20 cellular contexts compared by ENCODE assay signal in the genomic region with DNA sequence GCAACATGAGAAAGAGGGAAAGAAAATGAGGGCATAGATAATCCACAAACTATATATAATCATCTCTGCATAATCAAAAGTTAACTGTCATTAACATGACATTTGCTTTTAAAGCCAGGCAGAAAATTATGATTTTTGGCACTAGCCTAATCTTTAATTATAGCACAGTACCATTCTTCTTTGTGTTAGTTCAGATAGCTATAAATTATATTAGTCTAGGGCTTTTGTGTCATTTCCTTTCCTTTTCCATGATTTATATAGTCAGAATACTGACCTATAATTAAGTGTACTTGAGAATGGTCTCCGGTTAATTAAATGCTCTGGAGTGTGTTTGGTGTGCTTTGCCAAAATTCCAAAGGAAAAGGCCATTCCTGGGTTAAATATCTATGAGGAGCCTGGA.
DNase-seq lines count a peak whose midpoint lies in the region; ATAC-seq, FAIRE-seq and TF ChIP-seq lines count a peak whose summit lies in the region.
"Had no signal": no experiment of that assay in that cellular context is flagged by ENCODE, and none has a peak within 500 bp of the region (broad histone marks: within the 10 kb centered on the region; RNA-seq: fewer than 3 reads in every experiment).

No MANE protein-coding gene starts in this region.

- peak; percentile 43 for DNase-seq in NCI-H1417 treated with DMSO at 0.1 percent for 48 hours (lab: John Stamatoyannopoulos, UW)
- peak; percentile 38 for DNase-seq in endothelial cell of umbilical vein (ENCODE audit: low read depth, low spot score)
- DNase-seq in NCI-H524 treated with DMSO at 0.1 percent for 48 hours (lab: John Stamatoyannopoulos, UW) = no peak
- DNase-seq in natural killer cell = no peak
- DNase-seq: BE2C; CD4-positive, alpha-beta memory T cell; DMS153; DMS79 treated with DMSO at 0.1 percent for 48 hours; EL; GOT3; H9 had no signal

- H3K4me3 ChIP-seq in endothelial cell of umbilical vein (replicated peaks in 1 of 3; ENCODE audit: insufficient read depth in 1 of 3, low read depth in 1 of 3, low read length in 3 of 3) = no peak overlapping the region
- H3K4me3 ChIP-seq: A549 had no signal

- no peaks in the 10 kb centered on the region for H3K9me3 ChIP-seq in endothelial cell of umbilical vein (replicated peaks; ENCODE audit: control insufficient read depth, insufficient read depth, low read length)
- H3K9me3 ChIP-seq: A549, BE2C had no signal

- H3K27ac Mint-ChIP-seq in natural killer cell = no peak overlapping the region
- H3K27ac Mint-ChIP-seq: CD4-positive, alpha-beta memory T cell; H9 had no signal

- no peaks in the 10 kb centered on the region for H4K20me1 ChIP-seq in endothelial cell of umbilical vein (replicated peaks; ENCODE audit: control insufficient read depth, extremely low read depth, insufficient read depth, low read length)

- dilution Hi-C loops in endothelial cell of umbilical vein (cut with MboI; ENCODE audit: extremely low pct_ligation_motif_present, low sequenced_read_pairs) = no loop called here

- no peaks in the 10 kb centered on the region for H3K4me1 ChIP-seq in endothelial cell of umbilical vein (ENCODE audit: control insufficient read depth, extremely low read depth, insufficient read depth, low read length)
- H3K4me1 ChIP-seq: A549, BE2C had no signal

- H3K9me3 Mint-ChIP-seq in natural killer cell = peaks cover 0 to 2% of the 10 kb centered on the region in 2 donors
- H3K9me3 Mint-ChIP-seq: H9 had no signal

- no peak for TF ChIP-seq POLR2A in endothelial cell of umbilical vein (IDR thresholded peaks at IDR 0.05; ENCODE audit: low read depth, low read length)

- CTCF ChIA-PET in endothelial cell of umbilical vein (lab: Charles Lee) = no interaction called here

- H3K4me2 ChIP-seq in endothelial cell of umbilical vein (ENCODE audit: insufficient read depth, low read length) = no peak overlapping the region
- H3K4me2 ChIP-seq: A549 had no signal

- H3K9me1 ChIP-seq in endothelial cell of umbilical vein (replicated peaks; ENCODE audit: control insufficient read depth, extremely low read depth, insufficient read depth, low read length) = no peaks in the 10 kb centered on the region

- no peaks in the 10 kb centered on the region for H3K4me1 Mint-ChIP-seq in natural killer cell
- H3K4me1 Mint-ChIP-seq: CD4-positive, alpha-beta memory T cell; H9 had no signal

- no peak overlapping the region for H3K27ac ChIP-seq in endothelial cell of umbilical vein (ENCODE audit: insufficient read depth, low read depth, low read length)
- H3K27ac ChIP-seq: A549, C4-2B had no signal

- no peak for TF ChIP-seq EP300 in Ishikawa (IDR thresholded peaks at IDR 0.05; ENCODE audit: borderline replicate concordance)

- no peak for FAIRE-seq in endothelial cell of umbilical vein (lab: Jason Lieb, UNC)
- FAIRE-seq: A549, G401.6, GM12891, GM19239, HepG2, HTR-8/SVneo had no signal

- no peaks in the 10 kb centered on the region for H3K36me3 ChIP-seq in endothelial cell of umbilical vein (ENCODE audit: control insufficient read depth in 2 of 2, extremely low read depth in 1 of 2, insufficient read depth in 2 of 2, low read length in 2 of 2)
- H3K36me3 ChIP-seq: BE2C had no signal

- TF ChIP-seq RAD21 in Ishikawa (IDR thresholded peaks at IDR 0.05; ENCODE audit: low read depth) = no peak

- no peaks in the 10 kb centered on the region for H3K27me3 Mint-ChIP-seq in natural killer cell (ENCODE audit: low read depth in 2 of 2)
- H3K27me3 Mint-ChIP-seq: CD4-positive, alpha-beta memory T cell had no signal

- no peak overlapping the region for H2AFZ ChIP-seq in endothelial cell of umbilical vein (ENCODE audit: low read depth, low read length)

- no peaks in the 10 kb centered on the region for H3K27me3 ChIP-seq in endothelial cell of umbilical vein (ENCODE audit: control insufficient read depth in 2 of 2, insufficient read depth in 2 of 2, low read length in 2 of 2)
- H3K27me3 ChIP-seq: BE2C had no signal

- TF ChIP-seq CTCF in endothelial cell of umbilical vein (IDR thresholded peaks at IDR 0.05; ENCODE audit: extremely low read depth in 1 of 2, insufficient read depth in 1 of 2, low read depth in 1 of 2, low read length in 2 of 2) (no peak), natural killer cell (IDR thresholded peaks at IDR 0.05) (no peak)

- no peak for ATAC-seq in natural killer cell
- no peak for ATAC-seq in GM19035 (IDR thresholded peaks at IDR 0.05; ENCODE audit: unreplicated experiment)
- ATAC-seq: A549, HepG2 had no signal

- intact Hi-C loops in endothelial cell of umbilical vein (cut with micrococcal nuclease) (no loop called here), natural killer cell (cut with micrococcal nuclease) (no loop called here)

- POLR2A ChIA-PET in endothelial cell of umbilical vein (lab: Charles Lee) = no interaction called here

- H3K36me3 Mint-ChIP-seq in natural killer cell = no peaks in the 10 kb centered on the region
- H3K36me3 Mint-ChIP-seq: CD4-positive, alpha-beta memory T cell had no signal

- no TSS peak for BruUV-seq in endothelial cell of umbilical vein (replicated peaks; lab: Mats Ljungman, UMichigan)

- no peaks in the 10 kb centered on the region for H3K79me2 ChIP-seq in endothelial cell of umbilical vein (ENCODE audit: control insufficient read depth, insufficient read depth, low read length)

- no peak overlapping the region for H3K4me3 Mint-ChIP-seq in natural killer cell
- H3K4me3 Mint-ChIP-seq: CD4-positive, alpha-beta memory T cell; H9 had no signal

- H3K9ac ChIP-seq in endothelial cell of umbilical vein (replicated peaks; ENCODE audit: extremely low read depth, insufficient read depth, low read length) = no peak overlapping the region

TF ChIP-seq in Ishikawa, 13 proteins besides CTCF, POLR2A, EP300 and RAD21:
- TF ChIP-seq NFIC (IDR thresholded peaks at IDR 0.05) (peak; percentile 44; the same call in 1 of the 2 replicates), EGR1 (IDR thresholded peaks at IDR 0.05) (no peak)
TF ChIP-seq in Ishikawa: peak in this region for 1.

TF ChIP-seq in endothelial cell of umbilical vein, 7 proteins besides CTCF, POLR2A, EP300 and RAD21:
- TF ChIP-seq POLR2AphosphoS5 (IDR thresholded peaks at IDR 0.05; ENCODE audit: insufficient read depth, low read depth, low read length) (no peak), GATA2 (IDR thresholded peaks at IDR 0.05; ENCODE audit: insufficient read depth, insufficient read length, low read depth, low read length) (no peak), JUN (IDR thresholded peaks at IDR 0.05; ENCODE audit: borderline replicate concordance, insufficient read depth, insufficient read length, low read depth) (no peak), MYC (IDR thresholded peaks at IDR 0.05; ENCODE audit: low read depth, low read length) (no peak), FOS (IDR thresholded peaks at IDR 0.05; ENCODE audit: borderline replicate concordance, insufficient read depth, low read length) (no peak), EZH2 (IDR thresholded peaks at IDR 0.05; ENCODE audit: borderline replicate concordance, low read depth, low read length, severe bottlenecking) (no peak)
- TF ChIP-seq, protein P1, sequence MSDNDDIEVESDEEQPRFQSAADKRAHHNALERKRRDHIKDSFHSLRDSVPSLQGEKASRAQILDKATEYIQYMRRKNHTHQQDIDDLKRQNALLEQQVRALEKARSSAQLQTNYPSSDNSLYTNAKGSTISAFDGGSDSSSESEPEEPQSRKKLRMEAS (IDR thresholded peaks at IDR 0.05; ENCODE audit: insufficient read depth, insufficient read length) = no peak

Comparison
In these comparisons a context has a peak if more than half of its experiments do, and no peak if none do; other contexts are left out.
1. DNase-seq: peak in NCI-H1417 treated with DMSO at 0.1 percent for 48 hours (single experiment) and endothelial cell of umbilical vein (single experiment); none in NCI-H524 treated with DMSO at 0.1 percent for 48 hours (single experiment) and natural killer cell (single experiment).